ENCODE assay signal across 22 cellular contexts in genomic region chr1:208646431-208646830, GRCh38.
A peak's percentile ranks its signal among the peaks of the same experiment; 100 is the strongest.
DNase-seq lines count a peak whose midpoint lies in the region; ATAC-seq and TF ChIP-seq lines count a peak whose summit lies in the region.
"Had no signal": no experiment of that assay in that cellular context is flagged by ENCODE, and none has a peak within 500 bp of the region (broad histone marks: within the 10 kb centered on the region; RNA-seq: fewer than 3 reads in every experiment).

No MANE protein-coding gene starts in this region.

- H3K27me3 ChIP-seq in CD4-positive, alpha-beta T cell (ENCODE audit: control insufficient read depth, insufficient read depth, low read length): peaks cover 12% of the 10 kb centered on the region
- H3K27me3 ChIP-seq: BLaER1 treated with 17β-estradiol and CSF1 and Interleukin-3, amounts not matched to agents 10 nM and 100 nM had no signal

- no peak overlapping the region for H3K4me3 ChIP-seq in HEK293 (ENCODE audit: low read depth, low read length)
- H3K4me3 ChIP-seq in lower leg skin (ENCODE audit: low read depth, poor library complexity, severe bottlenecking): no peak overlapping the region
- H3K4me3 ChIP-seq: BLaER1 treated with 17β-estradiol and CSF1 and Interleukin-3, amounts not matched to agents 10 nM and 100 nM; GM12878 had no signal

- no peak overlapping the region for H3K4me3 Mint-ChIP-seq in activated T-cell treated with anti-CD3 and anti-CD28 coated beads, Interleukin-2, amount 50 U/mL, for 72 hours
- H3K4me3 Mint-ChIP-seq in activated T-cell treated with anti-CD3 and anti-CD28 coated beads, Interleukin-2, amount 50 U/mL, for 4 hours: no peak overlapping the region
- H3K4me3 Mint-ChIP-seq in CD4-positive, alpha-beta T cell: no peak overlapping the region
- no peak overlapping the region for H3K4me3 Mint-ChIP-seq in activated naive CD4-positive, alpha-beta T cell treated with anti-CD3 and anti-CD28 coated beads for 36 hours
- H3K4me3 Mint-ChIP-seq: CD4-positive, alpha-beta memory T cell; CD8-positive, alpha-beta memory T cell had no signal

- H3K36me3 Mint-ChIP-seq in activated T-cell treated with anti-CD3 and anti-CD28 coated beads, Interleukin-2, amount 50 U/mL, for 72 hours (ENCODE audit: insufficient read depth in 2 of 2): no peaks in the 10 kb centered on the region
- no peaks in the 10 kb centered on the region for H3K36me3 Mint-ChIP-seq in activated T-cell treated with anti-CD3 and anti-CD28 coated beads, Interleukin-2, amount 50 U/mL, for 4 hours (ENCODE audit: insufficient read depth)
- H3K36me3 Mint-ChIP-seq in CD4-positive, alpha-beta T cell (ENCODE audit: low read depth): no peaks in the 10 kb centered on the region
- no peaks in the 10 kb centered on the region for H3K36me3 Mint-ChIP-seq in activated naive CD4-positive, alpha-beta T cell treated with anti-CD3 and anti-CD28 coated beads for 36 hours (ENCODE audit: low read depth)
- H3K36me3 Mint-ChIP-seq: CD4-positive, alpha-beta memory T cell; CD8-positive, alpha-beta memory T cell had no signal

- no peaks in the 10 kb centered on the region for H3K4me1 ChIP-seq in HEK293 (ENCODE audit: control insufficient read depth, insufficient read depth, low read length)

- no peak for DNase-seq in activated T-cell treated with anti-CD3 and anti-CD28 coated beads, Interleukin-2, amount 50 U/mL, for 72 hours
- no peak for DNase-seq in activated T-cell treated with anti-CD3 and anti-CD28 coated beads, Interleukin-2, amount 50 U/mL, for 4 hours
- DNase-seq in CD4-positive, alpha-beta T cell: no peak
- no peak for DNase-seq in activated naive CD4-positive, alpha-beta T cell treated with anti-CD3 and anti-CD28 coated beads for 36 hours
- no peak for DNase-seq in T-helper 9 cell
- DNase-seq in lower leg skin (ENCODE audit: low spot score in 2 of 2): no peak
- DNase-seq: 8988T; ACHN; CD4-positive, alpha-beta memory T cell; CD8-positive, alpha-beta memory T cell; COR-L47; DMS 273 treated with DMSO at 0.1 percent for 48 hours; DMS153; DMS53; DMS79; DND-41; EL; GDM1 had no signal

- intact Hi-C loops in CD4-positive, alpha-beta T cell (cut with DNase I, micrococcal nuclease): no loop called here
- intact Hi-C loops in activated naive CD4-positive, alpha-beta T cell treated with anti-CD3 and anti-CD28 coated beads for 36 hours (cut with micrococcal nuclease): no loop called here
- intact Hi-C loops in lower leg skin (cut with DNase I; ENCODE audit: low total_unique reads): no loop called here

- peaks cover 16% of the 10 kb centered on the region for H3K27me3 Mint-ChIP-seq in activated T-cell treated with anti-CD3 and anti-CD28 coated beads, Interleukin-2, amount 50 U/mL, for 72 hours (ENCODE audit: low read depth)
- H3K27me3 Mint-ChIP-seq in activated T-cell treated with anti-CD3 and anti-CD28 coated beads, Interleukin-2, amount 50 U/mL, for 4 hours (ENCODE audit: low read depth): peaks cover 22% of the 10 kb centered on the region
- peaks cover 35% of the 10 kb centered on the region for H3K27me3 Mint-ChIP-seq in CD4-positive, alpha-beta T cell
- peaks cover 6% of the 10 kb centered on the region for H3K27me3 Mint-ChIP-seq in activated naive CD4-positive, alpha-beta T cell treated with anti-CD3 and anti-CD28 coated beads for 36 hours (ENCODE audit: low read depth)

- 82 to 93% methylated on average over 2 of the region's 2 CpGs for WGBS in lower leg skin, 2 donors

- no peaks in the 10 kb centered on the region for H3K36me3 ChIP-seq in HEK293 (ENCODE audit: control insufficient read depth in 2 of 2, insufficient read depth in 1 of 2, low read length in 2 of 2)
- H3K36me3 ChIP-seq: BLaER1 treated with 17β-estradiol and CSF1 and Interleukin-3, amounts not matched to agents 10 nM and 100 nM had no signal

- POLR2A ChIA-PET in CD4-positive, alpha-beta T cell (lab: Charles Lee): no interaction called here
- POLR2A ChIA-PET in HEK293 (lab: Yijun Ruan, JAX): no interaction called here

- peaks cover 0 to 2% of the 10 kb centered on the region in 2 donors for H3K9me3 Mint-ChIP-seq in activated T-cell treated with anti-CD3 and anti-CD28 coated beads, Interleukin-2, amount 50 U/mL, for 72 hours
- no peaks in the 10 kb centered on the region for H3K9me3 Mint-ChIP-seq in activated T-cell treated with anti-CD3 and anti-CD28 coated beads, Interleukin-2, amount 50 U/mL, for 4 hours
- H3K9me3 Mint-ChIP-seq in CD4-positive, alpha-beta T cell: no peaks in the 10 kb centered on the region
- no peaks in the 10 kb centered on the region for H3K9me3 Mint-ChIP-seq in activated naive CD4-positive, alpha-beta T cell treated with anti-CD3 and anti-CD28 coated beads for 36 hours
- H3K9me3 Mint-ChIP-seq: CD8-positive, alpha-beta memory T cell had no signal

- peak; percentile 11 for TF ChIP-seq CTCF in CD4-positive, alpha-beta T cell (IDR thresholded peaks at IDR 0.05)
- no peak for TF ChIP-seq CTCF in HEK293 (tag by site-specific recombination; IDR thresholded peaks at IDR 0.05)
- TF ChIP-seq CTCF in lower leg skin (IDR thresholded peaks at IDR 0.05): no peak

- TF ChIP-seq POLR2A in lower leg skin (IDR thresholded peaks at IDR 0.05): no peak

- H3K27ac Mint-ChIP-seq in activated T-cell treated with anti-CD3 and anti-CD28 coated beads, Interleukin-2, amount 50 U/mL, for 72 hours: peak overlapping the region; percentile 81
- H3K27ac Mint-ChIP-seq in CD4-positive, alpha-beta T cell: no peak overlapping the region
- H3K27ac Mint-ChIP-seq in activated naive CD4-positive, alpha-beta T cell treated with anti-CD3 and anti-CD28 coated beads for 36 hours: no peak overlapping the region
- H3K27ac Mint-ChIP-seq: CD4-positive, alpha-beta memory T cell; CD8-positive, alpha-beta memory T cell had no signal

- no peak for ATAC-seq in activated T-cell treated with anti-CD3 and anti-CD28 coated beads, Interleukin-2, amount 50 U/mL, for 72 hours (replicated peaks in 1 of 2)
- ATAC-seq in activated T-cell treated with anti-CD3 and anti-CD28 coated beads, Interleukin-2, amount 50 U/mL, for 4 hours: no peak
- ATAC-seq in CD4-positive, alpha-beta T cell (ENCODE audit: poor library complexity): no peak
- ATAC-seq: GM12878 had no signal

- no peak overlapping the region for H3K27ac ChIP-seq in CD4-positive, alpha-beta T cell (ENCODE audit: low read depth, low read length)
- H3K27ac ChIP-seq in HEK293 (ENCODE audit: extremely low read depth, low read depth, low read length): no peak overlapping the region
- H3K27ac ChIP-seq: BLaER1 treated with 17β-estradiol and CSF1 and Interleukin-3, amounts not matched to agents 10 nM and 100 nM; C4-2B had no signal

- H3K9me3 ChIP-seq in CD4-positive, alpha-beta T cell (ENCODE audit: control insufficient read depth, low read length): no peaks in the 10 kb centered on the region
- no peaks in the 10 kb centered on the region for H3K9me3 ChIP-seq in HEK293 (ENCODE audit: control insufficient read depth, insufficient read depth, low read depth, low read length)
- H3K9me3 ChIP-seq: BLaER1 treated with 17β-estradiol and CSF1 and Interleukin-3, amounts not matched to agents 10 nM and 100 nM had no signal

- no peaks in the 10 kb centered on the region for H3K4me1 Mint-ChIP-seq in activated T-cell treated with anti-CD3 and anti-CD28 coated beads, Interleukin-2, amount 50 U/mL, for 72 hours (ENCODE audit: low read depth)
- H3K4me1 Mint-ChIP-seq in activated T-cell treated with anti-CD3 and anti-CD28 coated beads, Interleukin-2, amount 50 U/mL, for 4 hours (ENCODE audit: low read depth): no peaks in the 10 kb centered on the region
- H3K4me1 Mint-ChIP-seq in CD4-positive, alpha-beta T cell (ENCODE audit: low read depth): no peaks in the 10 kb centered on the region
- no peaks in the 10 kb centered on the region for H3K4me1 Mint-ChIP-seq in activated naive CD4-positive, alpha-beta T cell treated with anti-CD3 and anti-CD28 coated beads for 36 hours (ENCODE audit: low read depth)
- H3K4me1 Mint-ChIP-seq: CD4-positive, alpha-beta memory T cell; CD8-positive, alpha-beta memory T cell had no signal

- CTCF ChIA-PET in CD4-positive, alpha-beta T cell (lab: Charles Lee): no interaction called here
- CTCF ChIA-PET in HEK293 (lab: Yijun Ruan, JAX): no interaction called here
- CTCF ChIA-PET in activated naive CD4-positive, alpha-beta T cell treated with anti-CD3 and anti-CD28 coated beads for 36 hours (lab: Charles Lee): no interaction called here

TF ChIP-seq in HEK293, 187 proteins besides CTCF, POLR2A, EP300 and RAD21:
- TF ChIP-seq FEZF1 (tag by site-specific recombination; IDR thresholded peaks at IDR 0.05) (no peak), PRDM1 (tag by site-specific recombination; IDR thresholded peaks at IDR 0.05) (peak; percentile 52; the same call in 1 of the 2 replicates), ZNF366 (tag by site-specific recombination; conservative IDR thresholded peaks at IDR 0.05) (peak; percentile 56)
TF ChIP-seq in HEK293: peak in this region for 2.
